In genomic region chr11:555500-556174, GRCh38 we compare ENCODE assay signal across 11 cellular contexts. TPM values are rescaled to one million over a fixed set of nuclear protein-coding genes. Genes with fewer than 3 reads are reported as not detected.
A peak's percentile ranks its signal among the peaks of the same experiment; 100 is the strongest.
DNase-seq lines count a peak whose midpoint lies in the region; ATAC-seq, FAIRE-seq and TF ChIP-seq lines count a peak whose summit lies in the region.
"Had no signal": no experiment of that assay in that cellular context is flagged by ENCODE, and none has a peak within 500 bp of the region (broad histone marks: within the 10 kb centered on the region; RNA-seq: fewer than 3 reads in every experiment).

No MANE protein-coding gene starts in this region.

- no peak for ATAC-seq in aorta (ENCODE audit: low FRiP score)

- WGBS in ectodermal cell, 2 experiments: 2% methylated on average over 88 of the region's 88 CpGs
- 2 to 3% methylated on average over 40 to 88 of the region's 88 CpGs for WGBS in aorta, 2 donors

- TF ChIP-seq CTCF in Calu3 (IDR thresholded peaks at IDR 0.05; ENCODE audit: unreplicated experiment) (no peak), Loucy (conservative IDR thresholded peaks at IDR 0.05; ENCODE audit: low read length) (no peak)

- H3K4me3 Mint-ChIP-seq in Calu3 (ENCODE audit: low read depth, unreplicated experiment): peak overlapping the region; percentile 54
- H3K4me3 Mint-ChIP-seq: dendritic cell treated with granulocyte-macrophage colony-stimulating factor and Interleukin-4, amounts not matched to agents 40 ng/mL and 50 ng/mL, for 4 days; HFFc6 had no signal

- no peaks in the 10 kb centered on the region for H3K9me2 ChIP-seq in Loucy (replicated peaks; ENCODE audit: low read depth, low read length)

- no peaks in the 10 kb centered on the region for H3K9me3 Mint-ChIP-seq in Calu3 (ENCODE audit: low read depth, unreplicated experiment)
- H3K9me3 Mint-ChIP-seq: dendritic cell treated with granulocyte-macrophage colony-stimulating factor and Interleukin-4, amounts not matched to agents 40 ng/mL and 50 ng/mL, for 4 days; HFFc6 had no signal

- H3K27ac Mint-ChIP-seq in Calu3 (ENCODE audit: unreplicated experiment): no peak overlapping the region
- H3K27ac Mint-ChIP-seq: dendritic cell treated with granulocyte-macrophage colony-stimulating factor and Interleukin-4, amounts not matched to agents 40 ng/mL and 50 ng/mL, for 4 days; HFFc6 had no signal

- no TSS peak for BruUV-seq in Calu3 (replicated peaks; lab: Mats Ljungman, UMichigan)

- intact Hi-C loops in Calu3 (cut with micrococcal nuclease; ENCODE audit: unreplicated experiment) (loop anchor here (10.0 kb wide), 1 partner anchor 169 kb away; no protein-coding TSS in a partner anchor), aorta (cut with DNase I) (loop anchor here (2.0 to 10.0 kb wide), 2 partner anchors 173 to 219 kb away; partner anchors contain the start of gene GATD1 (in 1 of the 2))

- no peaks in the 10 kb centered on the region for H4K20me1 ChIP-seq in Loucy (ENCODE audit: insufficient read depth, low read length, poor library complexity, severe bottlenecking)

- FAIRE-seq in frontal cortex (lab: Jason Lieb, UNC): no peak

- peaks cover 49% of the 10 kb centered on the region for H3K36me3 Mint-ChIP-seq in Calu3 (ENCODE audit: insufficient read depth, unreplicated experiment)

- CTCF ChIA-PET in Calu3 (lab: Charles Lee): interaction anchor here (0.6 to 1.4 kb wide), 3 partner anchors 32 to 200 kb away, joined by 3 to 6 read pairs (median 3); no protein-coding TSS in a partner anchor

- no peaks in the 10 kb centered on the region for H3K79me2 ChIP-seq in Loucy (ENCODE audit: insufficient read depth, low read length)

- H2AFZ ChIP-seq in Loucy (ENCODE audit: low read length) (peak overlapping the region; percentile 89), neuron (ENCODE audit: low read depth, low read length) (no peak overlapping the region)

- no peak for DNase-seq in Calu3
- no peak for DNase-seq in NCI-H226
- DNase-seq in activated gamma-delta T cell treated with Interleukin-2 at 50 U/mL for 16 hours: no peak
- DNase-seq in frontal cortex (ENCODE audit: low spot score in 2 of 2): no peak
- DNase-seq in aorta: no peak
- DNase-seq: HFFc6, occipital lobe had no signal

- H3K36me3 ChIP-seq in Loucy (ENCODE audit: insufficient read depth, low read length): no peaks in the 10 kb centered on the region
- H3K36me3 ChIP-seq in ectodermal cell (ENCODE audit: control insufficient read depth, insufficient read depth, low read length): no peaks in the 10 kb centered on the region
- no peaks in the 10 kb centered on the region for H3K36me3 ChIP-seq in neuron (ENCODE audit: insufficient read depth, low read length)
- H3K36me3 ChIP-seq in aorta (ENCODE audit: control insufficient read depth in 1 of 2, insufficient read depth in 2 of 2, low read length in 1 of 2): no peaks in the 10 kb centered on the region

- no peaks in the 10 kb centered on the region for H3K4me1 Mint-ChIP-seq in Calu3 (ENCODE audit: low read depth, unreplicated experiment)

- H3K9me3 ChIP-seq in Loucy (ENCODE audit: insufficient read depth, low read depth, low read length): no peaks in the 10 kb centered on the region
- no peaks in the 10 kb centered on the region for H3K9me3 ChIP-seq in ectodermal cell (ENCODE audit: control insufficient read depth, low read length)
- peaks cover 4% of the 10 kb centered on the region for H3K9me3 ChIP-seq in neuron (ENCODE audit: low read length)
- H3K9me3 ChIP-seq in aorta (ENCODE audit: control insufficient read depth, low read length): no peaks in the 10 kb centered on the region

- no peaks in the 10 kb centered on the region for H3K27me3 Mint-ChIP-seq in Calu3 (ENCODE audit: unreplicated experiment)

- H3K9ac ChIP-seq in Loucy (ENCODE audit: low read depth, low read length, poor library complexity, severe bottlenecking): no peak overlapping the region

- no peak overlapping the region for H3K27ac ChIP-seq in ectodermal cell (ENCODE audit: insufficient read depth, low read depth, low read length, poor library complexity, severe bottlenecking)
- no peak overlapping the region for H3K27ac ChIP-seq in aorta (ENCODE audit: low read depth in 1 of 2, low read length in 2 of 2)

- H3K4me1 ChIP-seq in Loucy (ENCODE audit: insufficient read depth, low read length, poor library complexity, severe bottlenecking) (peaks cover 12% of the 10 kb centered on the region), ectodermal cell (ENCODE audit: control insufficient read depth, insufficient read depth, low read length) (peaks cover 15% of the 10 kb centered on the region), neuron (ENCODE audit: insufficient read depth, low read length) (peaks cover 23% of the 10 kb centered on the region), aorta (ENCODE audit: control insufficient read depth in 1 of 2, insufficient read depth in 2 of 2, low read length in 2 of 2) (no peaks in the 10 kb centered on the region)

- H3K4me3 ChIP-seq in Loucy (ENCODE audit: low read length, poor library complexity, severe bottlenecking): peak overlapping the region; percentile 65
- peak overlapping the region; percentile 47 for H3K4me3 ChIP-seq in ectodermal cell (ENCODE audit: insufficient read depth, low read depth, low read length)
- H3K4me3 ChIP-seq in neuron (ENCODE audit: low read length): peak overlapping the region; percentile 32
- H3K4me3 ChIP-seq in aorta (ENCODE audit: low read length in 2 of 2): no peak overlapping the region

- no peaks in the 10 kb centered on the region for H3F3A ChIP-seq in Loucy (ENCODE audit: low read depth)

- H3K27me3 ChIP-seq in Loucy (ENCODE audit: insufficient read depth, low read length, poor library complexity, severe bottlenecking) (no peaks in the 10 kb centered on the region), ectodermal cell (ENCODE audit: control insufficient read depth, insufficient read depth, low read length, poor library complexity, severe bottlenecking) (peaks cover 61% of the 10 kb centered on the region), neuron (ENCODE audit: insufficient read depth, low read length) (peaks cover 37% of the 10 kb centered on the region), aorta (ENCODE audit: control insufficient read depth in 1 of 2, insufficient read depth in 2 of 2, low read length in 1 of 2) (no peaks in the 10 kb centered on the region)

- peak overlapping the region; percentile 50 for H3K4me2 ChIP-seq in Loucy (ENCODE audit: low read depth, low read length, poor library complexity, severe bottlenecking)

RNA-seq across cellular contexts. Expression of gene LMNTD2, which starts 4.9 kb away (rescaled TPM):
- total RNA-seq in Calu3 (2022): 7.2 and 7.8 TPM in 2 replicates
- 1.5 TPM for polyA plus RNA-seq in ectodermal cell (2013, experiment 1 of 4)
- polyA plus RNA-seq in ectodermal cell (2013, experiment 2 of 4): 0.98 TPM
- 1.7 TPM for polyA plus RNA-seq in ectodermal cell (2013, experiment 3 of 4)
- 1.9 TPM for polyA plus RNA-seq in ectodermal cell (2013, experiment 4 of 4)
- total RNA-seq in frontal cortex: not detected
- 1 to 10 TPM; 1.4 to 1.9 TPM for total RNA-seq in aorta
- 1 to 10 TPM; 1.7 to 1.9 TPM for polyA plus RNA-seq in aorta

RNA-seq across cellular contexts. Expression of gene RASSF7, which starts 5.1 kb away (rescaled TPM):
- total RNA-seq in Calu3 (2022): 93.3 and 100 TPM in 2 replicates
- 10.0 TPM for polyA plus RNA-seq in ectodermal cell (2013, experiment 1 of 4)
- polyA plus RNA-seq in ectodermal cell (2013, experiment 2 of 4): 9.9 TPM
- 10.7 TPM for polyA plus RNA-seq in ectodermal cell (2013, experiment 3 of 4)
- 11.4 TPM for polyA plus RNA-seq in ectodermal cell (2013, experiment 4 of 4)
- total RNA-seq in frontal cortex: 2.0 TPM
- total RNA-seq in aorta: 1 to 10 TPM; 5.6 to 8.5 TPM
- polyA plus RNA-seq in aorta: 1 to 10 TPM; 8.4 to 9.9 TPM

RNA-seq across cellular contexts. Expression of gene LRRC56, which starts 18.3 kb away (rescaled TPM):
- total RNA-seq in Calu3 (2022) (2.2 and 2.6 TPM in 2 replicates), frontal cortex (1.2 TPM), aorta (1 to 10 TPM; 1.0 to 1.3 TPM)
- 1.7 TPM for polyA plus RNA-seq in ectodermal cell (2013, experiment 1 of 4)
- polyA plus RNA-seq in ectodermal cell (2013, experiment 2 of 4): 1.8 TPM
- polyA plus RNA-seq in ectodermal cell (2013, experiment 3 of 4): 1.6 TPM
- polyA plus RNA-seq in ectodermal cell (2013, experiment 4 of 4): 1.8 TPM
- polyA plus RNA-seq in aorta: 1 to 10 TPM in 1 of 2 donors, under 1 TPM in 1; 0.25 to 1.5 TPM

RNA-seq across cellular contexts. Expression of gene HRAS, which starts 20.3 kb away (rescaled TPM):
- total RNA-seq in Calu3 (2022): 42.1 and 47.9 TPM in 2 replicates
- 58.3 TPM for polyA plus RNA-seq in ectodermal cell (2013, experiment 1 of 4)
- polyA plus RNA-seq in ectodermal cell (2013, experiment 2 of 4): 47.5 TPM
- polyA plus RNA-seq in ectodermal cell (2013, experiment 3 of 4): 31.8 TPM
- 40.1 TPM for polyA plus RNA-seq in ectodermal cell (2013, experiment 4 of 4)
- total RNA-seq in frontal cortex: 43.6 TPM
- 10 to 100 TPM; 35.9 to 44.9 TPM for total RNA-seq in aorta
- 100 to 1,000 TPM in 1 of 2 donors, 10 to 100 TPM in 1; 75.9 to 142 TPM for polyA plus RNA-seq in aorta

RNA-seq across cellular contexts. Expression of gene PHRF1, which starts 20.6 kb away (rescaled TPM):
- total RNA-seq in Calu3 (2022) (42.3 and 43.2 TPM in 2 replicates), frontal cortex (30.6 TPM), aorta (10 to 100 TPM; 26.6 to 32.4 TPM)
- polyA plus RNA-seq in ectodermal cell (2013, experiment 1 of 4): 31.3 TPM
- polyA plus RNA-seq in ectodermal cell (2013, experiment 2 of 4): 31.5 TPM
- polyA plus RNA-seq in ectodermal cell (2013, experiment 3 of 4): 23.2 TPM
- polyA plus RNA-seq in ectodermal cell (2013, experiment 4 of 4): 24.9 TPM
- 10 to 100 TPM in 1 of 2 donors, 1 to 10 TPM in 1; 7.6 to 18.1 TPM for polyA plus RNA-seq in aorta

Comparison
In these comparisons a context has a peak if more than half of its experiments do, and no peak if none do; other contexts are left out.
1. H3K4me3 ChIP-seq: peak in Loucy (single experiment), ectodermal cell (single experiment) and neuron (single experiment); none in aorta (0 of 2).